Comparison of ENCODE assay signal across 1 cellular context in genomic region chr6:35452186-35453090, GRCh38.
TF ChIP-seq lines count a peak whose summit lies in the region.

FANCE (plus strand) TSS chr6:35452338; CDS start chr6:35452546, 208 bp downstream.

TF ChIP-seq in K562, 482 proteins besides CTCF, POLR2A, EP300 and RAD21 (continued from another document):
- TF ChIP-seq ZNF592 (IDR thresholded peaks at IDR 0.05) = peak; percentile 65
- no peak for TF ChIP-seq ZNF583 (CRISPR knock-in tag; IDR thresholded peaks at IDR 0.05)
- no peak for TF ChIP-seq CHCHD3 (CRISPR knock-in tag; IDR thresholded peaks at IDR 0.05)
- 0 out of 2 replicates have a peak, but pooled peaks have one; percentile 3 for TF ChIP-seq JUN (IDR thresholded peaks at IDR 0.05; ENCODE audit: borderline replicate concordance, low read depth, low read length)
- peak; percentile 25; the same call in 1 of the 2 replicates for TF ChIP-seq JUN (CRISPR knock-in tag; IDR thresholded peaks at IDR 0.05; ENCODE audit: borderline replicate concordance)
- TF ChIP-seq ETV6 (IDR thresholded peaks at IDR 0.05; ENCODE audit: borderline replicate concordance in 1 of 2, low read depth in 2 of 2, low read length in 1 of 2) = no peak
- TF ChIP-seq ETV6 (CRISPR knock-in tag; IDR thresholded peaks at IDR 0.05; ENCODE audit: borderline replicate concordance) = no peak
- peak; percentile 96 for TF ChIP-seq E2F1 (CRISPR knock-in tag; IDR thresholded peaks at IDR 0.05)
- TF ChIP-seq MAX (CRISPR knock-in tag; IDR thresholded peaks at IDR 0.05) = peak; percentile 86
- TF ChIP-seq E2F4 (CRISPR knock-in tag; IDR thresholded peaks at IDR 0.05; ENCODE audit: low read depth) = peak; percentile 88; the same call in 1 of the 2 replicates
- TF ChIP-seq HNRNPLL (IDR thresholded peaks at IDR 0.05; ENCODE audit: low read depth, low read length, poor library complexity, severe bottlenecking) = peak; percentile 79
- TF ChIP-seq HBP1 (CRISPR knock-in tag; IDR thresholded peaks at IDR 0.05) = no peak
- TF ChIP-seq ZNF3 (CRISPR knock-in tag; IDR thresholded peaks at IDR 0.05) = no peak
- TF ChIP-seq ZBTB9 (CRISPR knock-in tag; IDR thresholded peaks at IDR 0.05) = peak; percentile 39
- peak; percentile 100 for TF ChIP-seq RB1 (IDR thresholded peaks at IDR 0.05; ENCODE audit: low read depth)
- no peak for TF ChIP-seq U2AF2 (optimal IDR thresholded peaks at IDR 0.05; ENCODE audit: low read depth, low read length)
- TF ChIP-seq KDM5B (IDR thresholded peaks at IDR 0.05; ENCODE audit: insufficient replicate concordance, low read depth, low read length) = peak; percentile 47
- peak; percentile 73 for TF ChIP-seq CCNT2 (IDR thresholded peaks at IDR 0.05; ENCODE audit: borderline replicate concordance, extremely low read depth, insufficient read length, low read depth, low read length)
- peak; percentile 92 for TF ChIP-seq ZNF395 (CRISPR knock-in tag; IDR thresholded peaks at IDR 0.05)
- 0 out of 2 replicates have a peak, but pooled peaks have one; percentile 12 for TF ChIP-seq ZNF24 (IDR thresholded peaks at IDR 0.05)
- 0 out of 2 replicates have a peak, but pooled peaks have one; percentile 26 for TF ChIP-seq ZNF143 (CRISPR knock-in tag; IDR thresholded peaks at IDR 0.05)
- peak; percentile 85 for TF ChIP-seq HMGN3 (IDR thresholded peaks at IDR 0.05; ENCODE audit: borderline replicate concordance, extremely low read depth, insufficient read length, low read depth, low read length)
- peak in 1 of 2 experiments; percentile 52; a peak in 2 of 4 replicates for TF ChIP-seq ZNF639 (CRISPR knock-in tag; conservative IDR thresholded peaks at IDR 0.05 in 1 of 2, IDR thresholded peaks at IDR 0.05 in 1 of 2)
- TF ChIP-seq NKRF (IDR thresholded peaks at IDR 0.05; ENCODE audit: borderline replicate concordance) = peak; percentile 87
- peak; percentile 35 for TF ChIP-seq DACH1 (IDR thresholded peaks at IDR 0.05; ENCODE audit: partially characterized antibody)
